In the genomic region with DNA sequence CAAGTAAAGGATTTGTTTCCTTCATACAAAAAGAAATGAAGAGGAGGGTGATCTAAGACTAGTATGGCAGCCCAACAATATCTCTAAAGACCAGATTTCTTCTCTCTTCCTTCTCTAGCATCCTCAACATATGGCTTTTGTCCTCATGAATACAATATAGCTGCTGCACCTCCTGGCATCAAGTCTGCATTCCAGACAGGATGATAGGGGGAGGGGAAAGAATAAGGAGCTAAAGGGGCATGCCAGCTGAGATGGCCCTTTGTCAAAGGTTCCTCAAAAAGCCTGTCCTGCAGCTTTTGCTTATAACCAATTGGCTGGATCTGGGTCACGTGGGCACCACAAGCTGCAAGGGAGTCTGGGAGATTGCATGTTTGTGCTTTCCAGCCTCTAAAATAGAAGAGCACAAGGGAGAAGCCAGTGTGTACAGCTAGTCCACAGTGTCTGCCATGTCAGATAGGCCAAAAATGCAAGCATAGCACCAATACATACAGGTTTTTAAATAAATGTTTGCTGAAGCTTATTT, we compare ENCODE assay signal across 28 cellular contexts.
"Had no signal": no experiment of that assay in that cellular context is flagged by ENCODE, and none has a peak within 500 bp of the region (broad histone marks: within the 10 kb centered on the region; RNA-seq: fewer than 3 reads in every experiment).

No MANE protein-coding gene starts in this region.

- H3K4me3 ChIP-seq: colonic mucosa, coronary artery, dorsolateral prefrontal cortex, esophagus muscularis mucosa, esophagus squamous epithelium, gastrocnemius medialis, gastroesophageal sphincter, heart left ventricle, heart right ventricle, hepatocyte had no signal

- DNase-seq: colonic mucosa; cortex of kidney; dermis blood vessel endothelial cell; dorsolateral prefrontal cortex; effector CD4-positive, alpha-beta T cell; effector CD8-positive, alpha-beta T cell; effector memory CD4-positive, alpha-beta T cell; effector memory CD8-positive, alpha-beta T cell; endodermal cell; erythroblast; esophagus squamous epithelium; foreskin fibroblast; foreskin keratinocyte; foreskin melanocyte; gastrocnemius medialis; glutamatergic neuron; head of caudate nucleus; heart left ventricle; heart right ventricle had no signal

- H3K27me3 Mint-ChIP-seq: effector memory CD8-positive, alpha-beta T cell had no signal

- H3K9me3 Mint-ChIP-seq: effector memory CD8-positive, alpha-beta T cell had no signal

- H3K9me3 ChIP-seq: colonic mucosa, gastrocnemius medialis, gastroesophageal sphincter had no signal

- H2AFZ ChIP-seq: hepatocyte had no signal

- H3K4me3 Mint-ChIP-seq: dendritic cell treated with granulocyte-macrophage colony-stimulating factor and Interleukin-4, amounts not matched to agents 40 ng/mL and 50 ng/mL, for 4 days; effector memory CD8-positive, alpha-beta T cell; endodermal cell had no signal

- H3K27ac ChIP-seq: colonic mucosa, coronary artery, dorsolateral prefrontal cortex, epithelial cell of prostate, esophagus muscularis mucosa, esophagus squamous epithelium, foreskin keratinocyte, gastrocnemius medialis, gastroesophageal sphincter, heart left ventricle, heart right ventricle, hepatocyte had no signal

- H3K4me1 ChIP-seq: colonic mucosa, esophagus muscularis mucosa, foreskin keratinocyte, gastrocnemius medialis, gastroesophageal sphincter had no signal

- H3K79me2 ChIP-seq: hepatocyte had no signal

- ATAC-seq: effector memory CD8-positive, alpha-beta T cell; esophagus mucosa; foreskin keratinocyte; gastrocnemius medialis; gastroesophageal sphincter; heart left ventricle; heart right ventricle had no signal

- H3K27ac Mint-ChIP-seq: dendritic cell treated with granulocyte-macrophage colony-stimulating factor and Interleukin-4, amounts not matched to agents 40 ng/mL and 50 ng/mL, for 4 days; effector memory CD8-positive, alpha-beta T cell; endodermal cell had no signal

- H3K36me3 ChIP-seq: colonic mucosa, esophagus muscularis mucosa, esophagus squamous epithelium, gastrocnemius medialis, gastroesophageal sphincter, heart left ventricle, heart right ventricle had no signal

- H3K27me3 ChIP-seq: colonic mucosa, esophagus muscularis mucosa, esophagus squamous epithelium, foreskin keratinocyte, gastroesophageal sphincter, hepatocyte had no signal

- H3K4me2 ChIP-seq: hepatocyte had no signal

- FAIRE-seq: endometrium, frontal cortex had no signal
